ENCODE assay signal across 17 cellular contexts in genomic region chr18:34957864-34958259, GRCh38.
DNase-seq lines count a peak whose midpoint lies in the region; ATAC-seq and TF ChIP-seq lines count a peak whose summit lies in the region.
"Had no signal": no experiment of that assay in that cellular context is flagged by ENCODE, and none has a peak within 500 bp of the region (broad histone marks: within the 10 kb centered on the region; RNA-seq: fewer than 3 reads in every experiment).

No MANE protein-coding gene starts in this region.

- no peak overlapping the region for H3K4ac ChIP-seq in IMR-90 (ENCODE audit: low read depth, low read length)

- ATAC-seq in IMR-90 (ENCODE audit: low read depth) (no peak), psoas muscle (peak in 1 of 4 donors; percentile 45), GM18517 (IDR thresholded peaks at IDR 0.05; ENCODE audit: unreplicated experiment) (no peak)
- ATAC-seq: Panc1 had no signal

- DNase-seq in Caki2 (ENCODE audit: low read depth) (peak; percentile 56), IMR-90 (no peak), islet precursor cell (peak; percentile 54), psoas muscle (no peak), Caco-2 (no peak), MM.1S (no peak)
- DNase-seq: CD4-positive, CD25-positive, alpha-beta regulatory T cell; GOT3; Kasumi-1; NCI-H1417; NCI-H1694 treated with DMSO at 0.1 percent for 48 hours; NCI-H2081 treated with DMSO at 0.1 percent for 48 hours; NCI-H2171 treated with DMSO at 0.1 percent for 48 hours; NCI-H524 treated with DMSO at 0.1 percent for 48 hours; NCI-H82 had no signal

- no peak overlapping the region for H4K91ac ChIP-seq in IMR-90 (ENCODE audit: insufficient read depth, low read depth, low read length)

- no peak overlapping the region for H2BK120ac ChIP-seq in IMR-90 (ENCODE audit: low read depth, low read length)

- H2BK20ac ChIP-seq in IMR-90 (ENCODE audit: low read depth, low read length) = no peak overlapping the region; the same call in 1 of the 2 replicates

- H3K14ac ChIP-seq in IMR-90 (replicated peaks; ENCODE audit: low read depth, low read length) = peak overlapping the region; percentile 22; the same call in 1 of the 2 replicates

- TF ChIP-seq RAD21 in IMR-90 (IDR thresholded peaks at IDR 0.05; ENCODE audit: low read length) = no peak

- H2BK15ac ChIP-seq in IMR-90 (ENCODE audit: low read depth, low read length) = peak overlapping the region; percentile 29; the same call in 1 of the 3 replicates

- no peak overlapping the region for H3K56ac ChIP-seq in IMR-90 (ENCODE audit: extremely low read depth, insufficient read depth, low read length)

- no peaks in the 10 kb centered on the region for H3F3A ChIP-seq in MM.1S (ENCODE audit: insufficient read depth, low read length)

- in situ Hi-C loops in Caki2 (cut with HindIII; ENCODE audit: low pct_unique_long_range_greater_than_20kb, low sequenced_read_pairs) (no loop called here), IMR-90 (cut with MboI; ENCODE audit: low sequenced_read_pairs) (no loop called here)

- H3K9me3 ChIP-seq in IMR-90 (ENCODE audit: control insufficient read depth, insufficient read depth, low read length) (no peaks in the 10 kb centered on the region), psoas muscle (no peaks in the 10 kb centered on the region), Caco-2 (no peaks in the 10 kb centered on the region), MM.1S (replicated peaks; ENCODE audit: insufficient read depth, low read length) (no peaks in the 10 kb centered on the region)

- no peak for TF ChIP-seq POLR2A in IMR-90 (IDR thresholded peaks at IDR 0.05; ENCODE audit: low read depth, low read length)

- H4K5ac ChIP-seq in IMR-90 (ENCODE audit: low read depth, low read length) = no peak overlapping the region

- no peak overlapping the region for H3K27ac ChIP-seq in IMR-90 (ENCODE audit: insufficient read depth, low read length)
- peak overlapping the region; percentile 73 for H3K27ac ChIP-seq in psoas muscle
- no peak overlapping the region for H3K27ac ChIP-seq in MM.1S (ENCODE audit: low read length)

- TF ChIP-seq CTCF in IMR-90 (conservative IDR thresholded peaks at IDR 0.05; ENCODE audit: low read depth, low read length) (no peak), psoas muscle (IDR thresholded peaks at IDR 0.05) (no peak), Caco-2 (IDR thresholded peaks at IDR 0.05; ENCODE audit: insufficient read depth in 1 of 2, low read depth in 1 of 2, low read length in 1 of 2, severe bottlenecking in 1 of 2, unreplicated experiment in 1 of 2) (no peak), MM.1S (IDR thresholded peaks at IDR 0.05; ENCODE audit: low read length) (no peak)

- H3K9me1 ChIP-seq in IMR-90 (ENCODE audit: insufficient read depth, low read length) = no peaks in the 10 kb centered on the region

- H2AFZ ChIP-seq in IMR-90 (replicated peaks; ENCODE audit: low read length, poor library complexity) (no peak overlapping the region), MM.1S (ENCODE audit: low read length) (no peak overlapping the region)

- H4K20me1 ChIP-seq in IMR-90 (ENCODE audit: insufficient read depth, low read length) (no peaks in the 10 kb centered on the region; the same call in 1 of the 2 replicates), MM.1S (ENCODE audit: insufficient read depth, low read length) (no peaks in the 10 kb centered on the region)

- H3K27me3 ChIP-seq in IMR-90 (ENCODE audit: control insufficient read depth, insufficient read depth, low read length) = no peaks in the 10 kb centered on the region
- no peaks in the 10 kb centered on the region for H3K27me3 ChIP-seq in psoas muscle (ENCODE audit: insufficient read depth in 3 of 3, low read length in 2 of 3)
- H3K27me3 ChIP-seq in Caco-2 (replicated peaks; ENCODE audit: control insufficient read depth, insufficient read depth, low read length) = no peaks in the 10 kb centered on the region
- no peaks in the 10 kb centered on the region for H3K27me3 ChIP-seq in MM.1S (replicated peaks; ENCODE audit: insufficient read depth, low read length)

- H2BK5ac ChIP-seq in IMR-90 (ENCODE audit: low read depth, low read length, poor library complexity, severe bottlenecking) = no peak overlapping the region

- H3K36me3 ChIP-seq in IMR-90 (ENCODE audit: control insufficient read depth, insufficient read depth, low read length) (no peaks in the 10 kb centered on the region), psoas muscle (ENCODE audit: insufficient read depth in 1 of 2, low read depth in 1 of 2) (no peaks in the 10 kb centered on the region), Caco-2 (ENCODE audit: control insufficient read depth, insufficient read depth, low read length) (no peaks in the 10 kb centered on the region), MM.1S (replicated peaks; ENCODE audit: insufficient read depth, low read length) (no peaks in the 10 kb centered on the region)

- H2AK9ac ChIP-seq in IMR-90 (replicated peaks; ENCODE audit: low read depth, low read length, poor library complexity) = no peak overlapping the region

- BruUV-seq in IMR-90 (replicated peaks; lab: Mats Ljungman, UMichigan) (no TSS peak), Caco-2 (replicated peaks; lab: Mats Ljungman, UMichigan) (no TSS peak)

- no peaks in the 10 kb centered on the region for H3K36me3 Mint-ChIP-seq in Caco-2 (ENCODE audit: insufficient read depth, unreplicated experiment)
- H3K36me3 Mint-ChIP-seq: CD4-positive, CD25-positive, alpha-beta regulatory T cell had no signal

- H3K4me1 ChIP-seq in IMR-90 (ENCODE audit: control insufficient read depth, insufficient read depth, low read length) = peaks cover 3% of the 10 kb centered on the region
- peaks cover 26% of the 10 kb centered on the region for H3K4me1 ChIP-seq in psoas muscle
- peaks cover 27% of the 10 kb centered on the region for H3K4me1 ChIP-seq in Caco-2
- no peaks in the 10 kb centered on the region for H3K4me1 ChIP-seq in MM.1S (ENCODE audit: low read length)

- CTCF ChIA-PET in IMR-90 (lab: Yijun Ruan, JAX) (interaction anchor here (1.6 kb wide), 1 partner anchor 48 kb away, joined by 5 read pairs; no protein-coding TSS in a partner anchor), Caco-2 (lab: Charles Lee) (no interaction called here)

- WGBS in IMR-90 (ENCODE audit: extremely low coverage in 2 of 2, insufficient read length in 1 of 2), 2 experiments = no CpG with 5 or more reads among the region's 2 CpGs
- WGBS in psoas muscle, 3 donors = 32 to 60% (median 48%) methylated on average over 2 of the region's 2 CpGs

- H3K9me2 ChIP-seq in MM.1S (replicated peaks; ENCODE audit: insufficient read depth, low read length) = no peaks in the 10 kb centered on the region

- no peak overlapping the region for H3K4me2 ChIP-seq in IMR-90 (ENCODE audit: low read depth, low read length)
- no peak overlapping the region for H3K4me2 ChIP-seq in MM.1S (ENCODE audit: low read depth, low read length)

- POLR2A ChIA-PET in IMR-90 (lab: Charles Lee; ENCODE audit: unreplicated experiment) (no interaction called here), Caco-2 (lab: Charles Lee) (no interaction called here)

- H3K27me3 Mint-ChIP-seq in Caco-2 (ENCODE audit: insufficient read depth, unreplicated experiment) = no peaks in the 10 kb centered on the region

- no peak overlapping the region for H3K18ac ChIP-seq in IMR-90 (ENCODE audit: low read depth, low read length)

- intact Hi-C loops in IMR-90 (cut with micrococcal nuclease) (no loop called here), psoas muscle (cut with DNase I) (no loop called here), Caco-2 (cut with micrococcal nuclease; ENCODE audit: unreplicated experiment) (loop anchor here (5.0 kb wide), 1 partner anchor 46 kb away; no protein-coding TSS in a partner anchor)

- peaks cover 20% of the 10 kb centered on the region for H3K4me1 Mint-ChIP-seq in Caco-2 (ENCODE audit: low read depth, unreplicated experiment)
- H3K4me1 Mint-ChIP-seq: CD4-positive, CD25-positive, alpha-beta regulatory T cell had no signal

- H3K9ac ChIP-seq in IMR-90 (ENCODE audit: low read depth, low read length) (no peak overlapping the region), MM.1S (ENCODE audit: low read length) (no peak overlapping the region)

- H3K23ac ChIP-seq in IMR-90 (ENCODE audit: low read depth, low read length) = peak overlapping the region; percentile 6; the same call in 1 of the 2 replicates

- no peak overlapping the region for H4K8ac ChIP-seq in IMR-90 (ENCODE audit: low read depth in 2 of 2, low read length in 2 of 2)

- H3K79me1 ChIP-seq in IMR-90 (ENCODE audit: low read depth in 1 of 2, low read length in 2 of 2) = no peaks in the 10 kb centered on the region

- H3K9me3 Mint-ChIP-seq in Caco-2 (ENCODE audit: unreplicated experiment) = no peaks in the 10 kb centered on the region

- dilution Hi-C loops in IMR-90 (cut with HindIII; ENCODE audit: low sequenced_read_pairs, unreplicated experiment) = no loop called here

- no peak overlapping the region for H3K27ac Mint-ChIP-seq in Caco-2 (ENCODE audit: unreplicated experiment)
- H3K27ac Mint-ChIP-seq: CD4-positive, CD25-positive, alpha-beta regulatory T cell had no signal

- H2AK5ac ChIP-seq in IMR-90 (ENCODE audit: low read depth, low read length) = peak overlapping the region; percentile 3; the same call in 1 of the 2 replicates

- H3K4me3 Mint-ChIP-seq in Caco-2 (ENCODE audit: unreplicated experiment) = no peak overlapping the region
- H3K4me3 Mint-ChIP-seq: CD4-positive, CD25-positive, alpha-beta regulatory T cell had no signal

- H3K4me3 ChIP-seq in IMR-90 (ENCODE audit: insufficient read depth, low read depth, low read length) (no peak overlapping the region), psoas muscle (no peak overlapping the region), Caco-2 (ENCODE audit: low read depth, low read length) (no peak overlapping the region), MM.1S (ENCODE audit: low read length) (no peak overlapping the region)

- no peaks in the 10 kb centered on the region for H3K79me2 ChIP-seq in MM.1S (ENCODE audit: low read length)

TF ChIP-seq in IMR-90, 13 proteins besides CTCF, POLR2A, EP300 and RAD21 (continues in another document):
- no peak for TF ChIP-seq RCOR1 (IDR thresholded peaks at IDR 0.05; ENCODE audit: insufficient replicate concordance, low read length)
- TF ChIP-seq ELK1 (IDR thresholded peaks at IDR 0.05; ENCODE audit: borderline replicate concordance, low read depth, low read length) = no peak

Comparison
In these comparisons a context has a peak if more than half of its experiments do, and no peak if none do; other contexts are left out.
1. DNase-seq: peak in Caki2 (single experiment) and islet precursor cell (single experiment); none in IMR-90 (single experiment), psoas muscle (0 of 2), Caco-2 (0 of 2) and MM.1S (single experiment).